Comparison of ENCODE assay signal across 25 cellular contexts in the genomic region with DNA sequence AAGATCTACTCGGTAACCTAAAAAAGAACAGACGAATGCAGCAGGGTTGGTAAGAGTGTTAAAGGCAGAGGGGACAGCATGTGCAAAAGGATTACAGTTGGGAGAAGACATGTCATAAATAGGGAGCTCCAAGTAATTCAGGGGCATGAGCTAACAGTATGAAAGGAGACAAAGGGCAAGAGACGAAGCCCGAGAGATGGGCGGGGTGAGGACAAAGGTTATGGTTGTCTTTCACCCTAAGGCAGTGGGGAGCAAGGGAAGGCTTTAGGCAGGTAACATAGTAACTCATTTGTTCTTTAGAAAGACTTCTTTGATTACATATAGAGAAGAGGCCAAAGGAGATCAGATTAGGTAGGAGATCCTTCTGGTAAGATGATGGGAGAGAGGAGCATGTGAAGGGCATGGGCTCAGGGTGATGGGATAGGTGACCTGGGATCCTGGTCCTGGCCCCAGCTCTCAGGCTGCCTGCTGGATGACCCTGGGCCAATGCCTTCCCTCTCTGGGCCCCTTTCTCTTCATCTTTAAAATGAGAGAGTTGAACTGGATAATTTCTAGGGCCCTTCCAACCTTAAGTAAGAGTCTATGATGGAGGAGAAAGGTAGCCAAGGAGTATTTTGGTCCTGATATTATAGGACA. TPM values are rescaled to one million over a fixed set of nuclear protein-coding genes. Genes with fewer than 3 reads are reported as not detected.
DNase-seq lines count a peak whose midpoint lies in the region; ATAC-seq, FAIRE-seq and TF ChIP-seq lines count a peak whose summit lies in the region.
"Had no signal": no experiment of that assay in that cellular context is flagged by ENCODE, and none has a peak within 500 bp of the region (broad histone marks: within the 10 kb centered on the region; RNA-seq: fewer than 3 reads in every experiment).

No MANE protein-coding gene starts in this region.

- H3K4me1 Mint-ChIP-seq in Caco-2 (ENCODE audit: low read depth, unreplicated experiment) (peaks cover 9% of the 10 kb centered on the region), astrocyte (ENCODE audit: low read depth, unreplicated experiment) (peaks cover 6% of the 10 kb centered on the region)

- H3K4me2 ChIP-seq in astrocyte (ENCODE audit: low read length), result peak overlapping the region; percentile 54

- no TSS peak for BruUV-seq in Caco-2 (replicated peaks; lab: Mats Ljungman, UMichigan)

- H3K9me3 ChIP-seq in Caco-2, result no peaks in the 10 kb centered on the region
- no peaks in the 10 kb centered on the region for H3K9me3 ChIP-seq in astrocyte (ENCODE audit: insufficient read depth, low read depth, low read length)
- H3K9me3 ChIP-seq: MG63 had no signal

- no peak for FAIRE-seq in astrocyte (lab: Jason Lieb, UNC)
- FAIRE-seq: D721Med had no signal

- H3K79me2 ChIP-seq in astrocyte (ENCODE audit: insufficient read depth, low read length), result no peaks in the 10 kb centered on the region

- peak overlapping the region; percentile 14 for H3K4me3 Mint-ChIP-seq in Caco-2 (ENCODE audit: unreplicated experiment)
- H3K4me3 Mint-ChIP-seq in astrocyte (ENCODE audit: unreplicated experiment), result no peak overlapping the region
- H3K4me3 Mint-ChIP-seq: IgD-negative memory B cell had no signal

- H3K27me3 Mint-ChIP-seq in Caco-2 (ENCODE audit: insufficient read depth, unreplicated experiment), result no peaks in the 10 kb centered on the region
- H3K27me3 Mint-ChIP-seq in astrocyte (ENCODE audit: low read depth, unreplicated experiment), result peaks cover 27% of the 10 kb centered on the region

- H3K36me3 ChIP-seq in Caco-2 (ENCODE audit: control insufficient read depth, insufficient read depth, low read length) (no peaks in the 10 kb centered on the region), astrocyte (ENCODE audit: insufficient read depth, low read length) (no peaks in the 10 kb centered on the region)
- H3K36me3 ChIP-seq: MG63 had no signal

- H3K9me3 Mint-ChIP-seq in Caco-2 (ENCODE audit: unreplicated experiment) (no peaks in the 10 kb centered on the region), astrocyte (ENCODE audit: unreplicated experiment) (no peaks in the 10 kb centered on the region)
- H3K9me3 Mint-ChIP-seq: IgD-negative memory B cell had no signal

- peak overlapping the region; percentile 59 for H3K27ac Mint-ChIP-seq in Caco-2 (ENCODE audit: unreplicated experiment)
- H3K27ac Mint-ChIP-seq in astrocyte (ENCODE audit: unreplicated experiment), result no peak overlapping the region
- H3K27ac Mint-ChIP-seq: IgD-negative memory B cell had no signal

- H3K4me3 ChIP-seq in Caco-2 (ENCODE audit: low read depth, low read length), result no peak overlapping the region
- no peak overlapping the region for H3K4me3 ChIP-seq in astrocyte (ENCODE audit: insufficient read depth, low read depth, low read length)
- H3K4me3 ChIP-seq: MG63 had no signal

- no peaks in the 10 kb centered on the region for H4K20me1 ChIP-seq in astrocyte (ENCODE audit: insufficient read depth, low read length)

- H3K36me3 Mint-ChIP-seq in Caco-2 (ENCODE audit: insufficient read depth, unreplicated experiment), result no peaks in the 10 kb centered on the region
- H3K36me3 Mint-ChIP-seq in astrocyte (ENCODE audit: low read depth, unreplicated experiment), result no peaks in the 10 kb centered on the region
- H3K36me3 Mint-ChIP-seq: IgD-negative memory B cell had no signal

- H3K27me3 ChIP-seq in Caco-2 (replicated peaks; ENCODE audit: control insufficient read depth, insufficient read depth, low read length), result no peaks in the 10 kb centered on the region
- H3K27me3 ChIP-seq in astrocyte (ENCODE audit: insufficient read depth, low read length), result peaks cover 24% of the 10 kb centered on the region

- peak; percentile 69 to 83 for DNase-seq in Caco-2
- peak; percentile 32 for DNase-seq in LoVo (ENCODE audit: low spot score)
- no peak for DNase-seq in astrocyte (ENCODE audit: low read depth)
- peak; percentile 20 for DNase-seq in mesenteric fat pad (ENCODE audit: low spot score)
- no peak for DNase-seq in activated effector memory CD4-positive, alpha-beta T cell treated with Interleukin-2 at 50 U/mL for 16 hours
- DNase-seq in ACHN, result no peak
- DNase-seq in NCI-H510A (lab: John Stamatoyannopoulos, UW), result no peak
- DNase-seq: DMS53, GDM1, GOT3, HCEC 1CT, Karpas-422, MG63, NCI-H1417, NCI-H1694 treated with DMSO at 0.1 percent for 48 hours, NCI-H2081 treated with DMSO at 0.1 percent for 48 hours, NCI-H446, NCI-H526 treated with DMSO at 0.1 percent for 48 hours, OCI-M1, Right ventricle myocardium superior had no signal

- H3K4me1 ChIP-seq in Caco-2, result peaks cover 33% of the 10 kb centered on the region
- H3K4me1 ChIP-seq in astrocyte (ENCODE audit: insufficient read depth, low read length), result peaks cover 10% of the 10 kb centered on the region

- intact Hi-C loops in Caco-2 (cut with micrococcal nuclease; ENCODE audit: unreplicated experiment), result loop anchor here (1.0 to 2.0 kb wide), 2 partner anchors 20 to 35 kb away; partner anchors contain the start of genes MORN5 and NDUFA8

- no peak for ATAC-seq in HG03354 (IDR thresholded peaks at IDR 0.05; ENCODE audit: poor library complexity, severe bottlenecking, unreplicated experiment)

- TF ChIP-seq CTCF in Caco-2 (IDR thresholded peaks at IDR 0.05; ENCODE audit: insufficient read depth in 1 of 2, low read depth in 1 of 2, low read length in 1 of 2, severe bottlenecking in 1 of 2, unreplicated experiment in 1 of 2) (no peak), astrocyte (IDR thresholded peaks at IDR 0.05; ENCODE audit: insufficient read depth, low read depth, low read length) (no peak)

- no peak overlapping the region for H3K9ac ChIP-seq in astrocyte (ENCODE audit: low read length)

- in situ Hi-C loops in ACHN (cut with HindIII; ENCODE audit: low pct_ligation_motif_present, low pct_unique_long_range_greater_than_20kb, low sequenced_read_pairs), result no loop called here

- H2AFZ ChIP-seq in astrocyte (ENCODE audit: low read depth, low read length), result no peak overlapping the region

- no peak overlapping the region for H3K27ac ChIP-seq in astrocyte (ENCODE audit: low read depth, low read length)
- H3K27ac ChIP-seq: C4-2B had no signal

- CTCF ChIA-PET in Caco-2 (lab: Charles Lee), result interaction anchor here (0.7 to 1.0 kb wide), 4 partner anchors 35 to 80 kb away, joined by 3 read pairs; no protein-coding TSS in a partner anchor

- POLR2A ChIA-PET in Caco-2 (lab: Charles Lee), result no interaction called here

RNA-seq across cellular contexts. Expression of gene MORN5, which starts 19.5 kb away (rescaled TPM):
- total RNA-seq in Caco-2 (2022), result not detected in 2 replicates
- not detected in 2 replicates for total RNA-seq in astrocyte
- not detected for total RNA-seq in mesenteric fat pad
- total RNA-seq: Right ventricle myocardium superior, RPMI7951 had no signal

RNA-seq across cellular contexts. Expression of gene NDUFA8, which starts 19.6 kb away (rescaled TPM):
- total RNA-seq in Caco-2 (2022) (58.0 and 63.5 TPM in 2 replicates), astrocyte (52.3 and 56.4 TPM in 2 replicates), mesenteric fat pad (47.5 TPM)

RNA-seq across cellular contexts. Expression of gene LHX6, which starts 49.6 kb away (rescaled TPM):
- total RNA-seq in Caco-2 (2022), result 6.1 and 7.6 TPM in 2 replicates
- total RNA-seq in astrocyte, result 0.34 and 0.53 TPM in 2 replicates
- total RNA-seq in mesenteric fat pad, result 20.9 TPM

Comparison
In these comparisons a context has a peak if more than half of its experiments do, and no peak if none do; other contexts are left out.
1. DNase-seq: peak in Caco-2 (2 of 2), LoVo (single experiment) and mesenteric fat pad (single experiment); none in astrocyte (single experiment), activated effector memory CD4-positive, alpha-beta T cell treated with Interleukin-2 at 50 U/mL for 16 hours (single experiment), ACHN (single experiment) and NCI-H510A (single experiment).